Comparison of ENCODE assay signal across 1 cellular context in genomic region chr19:47490031-47490430, GRCh38.
TF ChIP-seq lines count a peak whose summit lies in the region.

No MANE protein-coding gene starts in this region.

TF ChIP-seq in K562, 482 proteins besides CTCF, POLR2A, EP300 and RAD21 (continued from another document):
- TF ChIP-seq NKRF (IDR thresholded peaks at IDR 0.05; ENCODE audit: borderline replicate concordance), result 0 out of 2 replicates have a peak, but pooled peaks have one; percentile 31
- no peak for TF ChIP-seq ZC3H11A (IDR thresholded peaks at IDR 0.05; ENCODE audit: low read depth, low read length)
- no peak for TF ChIP-seq TAF7 (tag; IDR thresholded peaks at IDR 0.05)
- no peak for TF ChIP-seq CREM (IDR thresholded peaks at IDR 0.05; ENCODE audit: low read depth)
- TF ChIP-seq ZMIZ1 (IDR thresholded peaks at IDR 0.05; ENCODE audit: low read depth in 2 of 2, low read length in 2 of 2), result no peak
- TF ChIP-seq NFIC (IDR thresholded peaks at IDR 0.05), result 0 out of 2 replicates have a peak, but pooled peaks have one; percentile 10
- TF ChIP-seq ZNF584 (CRISPR knock-in tag; IDR thresholded peaks at IDR 0.05; ENCODE audit: low read depth), result no peak
- 0 out of 2 replicates have a peak, but pooled peaks have one; percentile 46 for TF ChIP-seq THRAP3 (IDR thresholded peaks at IDR 0.05; ENCODE audit: borderline replicate concordance)
- TF ChIP-seq RBM17 (IDR thresholded peaks at IDR 0.05; ENCODE audit: borderline replicate concordance, low read depth, low read length), result no peak
- TF ChIP-seq NUFIP1 (IDR thresholded peaks at IDR 0.05; ENCODE audit: partially characterized antibody), result no peak
- TF ChIP-seq POU5F1 (IDR thresholded peaks at IDR 0.05; ENCODE audit: borderline replicate concordance, low read depth, low read length, partially characterized antibody), result no peak
- no peak for TF ChIP-seq ZBTB8A (IDR thresholded peaks at IDR 0.05; ENCODE audit: partially characterized antibody)
- TF ChIP-seq ZNF75A (CRISPR knock-in tag; IDR thresholded peaks at IDR 0.05), result no peak
- TF ChIP-seq GMEB1 (CRISPR knock-in tag; IDR thresholded peaks at IDR 0.05), result no peak
- no peak for TF ChIP-seq ZFP36 (IDR thresholded peaks at IDR 0.05; ENCODE audit: low read depth, low read length, partially characterized antibody)
- 0 out of 2 replicates have a peak, but pooled peaks have one; percentile 46 for TF ChIP-seq OTX1 (CRISPR knock-in tag; IDR thresholded peaks at IDR 0.05)
- TF ChIP-seq ELF4 (CRISPR knock-in tag; IDR thresholded peaks at IDR 0.05), result peak; percentile 78; the same call in 1 of the 2 replicates
- no peak for TF ChIP-seq SETDB1 (IDR thresholded peaks at IDR 0.05; ENCODE audit: low read length)
- no peak for TF ChIP-seq ZNF316 (IDR thresholded peaks at IDR 0.05)
- TF ChIP-seq MITF (IDR thresholded peaks at IDR 0.05), result no peak
- no peak for TF ChIP-seq MTA3 (IDR thresholded peaks at IDR 0.05; ENCODE audit: borderline replicate concordance)
- TF ChIP-seq NR2F6 (CRISPR knock-in tag; IDR thresholded peaks at IDR 0.05), result no peak
TF ChIP-seq in K562: peak in this region for 14.
